ENCODE assay signal across 19 cellular contexts in genomic region chr4:24560770-24561415, GRCh38. TPM values are rescaled to one million over a fixed set of nuclear protein-coding genes. Genes with fewer than 3 reads are reported as not detected.
DNase-seq lines count a peak whose midpoint lies in the region; FAIRE-seq and TF ChIP-seq lines count a peak whose summit lies in the region.
"Had no signal": no experiment of that assay in that cellular context is flagged by ENCODE, and none has a peak within 500 bp of the region (broad histone marks: within the 10 kb centered on the region; RNA-seq: fewer than 3 reads in every experiment).

No MANE protein-coding gene starts in this region.

- H3K4me2 ChIP-seq in astrocyte (ENCODE audit: low read length), result peak overlapping the region; percentile 29
- no peak overlapping the region for H3K4me2 ChIP-seq in osteoblast (ENCODE audit: insufficient read depth, low read length)

- H3K9me3 Mint-ChIP-seq in HFFc6 (peaks cover 4% of the 10 kb centered on the region; the same call in 1 of the 2 replicates), astrocyte (ENCODE audit: unreplicated experiment) (no peaks in the 10 kb centered on the region)
- peaks cover 2% of the 10 kb centered on the region for H3K9me3 Mint-ChIP-seq in activated CD4-positive, alpha-beta memory T cell treated with anti-CD3 and anti-CD28 coated beads, Interleukin-2, amount 10 ng/mL, durations not matched to agents 7 days and 5 days

- peak; percentile 6 for DNase-seq in NCI-H82 (lab: John Stamatoyannopoulos, UW)
- DNase-seq in NCI-H82 treated with DMSO at 0.1 percent for 48 hours (lab: John Stamatoyannopoulos, UW; ENCODE audit: unreplicated experiment), result no peak
- peak; percentile 74 for DNase-seq in HFFc6
- DNase-seq in astrocyte (ENCODE audit: low read depth), result peak; percentile 64
- DNase-seq in osteoblast (ENCODE audit: insufficient read length, low spot score, missing footprints), result peak; percentile 43
- no peak for DNase-seq in G401 (ENCODE audit: low spot score)
- DNase-seq in SHP77 treated with DMSO at 0.1 percent for 48 hours (lab: John Stamatoyannopoulos, UW), result no peak
- DNase-seq in activated CD4-positive, alpha-beta memory T cell treated with anti-CD3 and anti-CD28 coated beads, Interleukin-2, amount 10 ng/mL, durations not matched to agents 7 days and 5 days, result no peak
- DNase-seq: ACHN; activated B cell treated with CpG ODN at 0.5 μM for 24 hours; amniotic stem cell; CD8-positive, alpha-beta memory T cell; cerebellar nuclear complex; NK-92 treated with Interleukin-12 subunit alpha and Interleukin-12 subunit beta, amount 100 ng/mL, for 24 hours; stimulated activated naive CD4-positive, alpha-beta T cell treated with Interleukin-2 at 50 U/mL for 16 hours; upper lobe of left lung had no signal

- peak overlapping the region; percentile 78 for H3K27ac Mint-ChIP-seq in HFFc6
- H3K27ac Mint-ChIP-seq in astrocyte (ENCODE audit: unreplicated experiment), result no peak overlapping the region
- no peak overlapping the region for H3K27ac Mint-ChIP-seq in activated CD4-positive, alpha-beta memory T cell treated with anti-CD3 and anti-CD28 coated beads, Interleukin-2, amount 10 ng/mL, durations not matched to agents 7 days and 5 days
- H3K27ac Mint-ChIP-seq: activated B cell treated with CpG ODN at 0.5 μM for 24 hours; activated T-helper 2 cell treated with anti-CD3 and anti-CD28 coated beads, Interferon-gamma antibody, Interleukin-2, Interleukin-4, amounts not matched to agents 10 μg/mL and 5 μg/mL and 100 μg/mL, durations not matched to agents 14 hours and 24 hours and 36 hours had no signal

- H3K4me3 Mint-ChIP-seq in HFFc6 (no peak overlapping the region), astrocyte (ENCODE audit: unreplicated experiment) (no peak overlapping the region)
- no peak overlapping the region for H3K4me3 Mint-ChIP-seq in activated CD4-positive, alpha-beta memory T cell treated with anti-CD3 and anti-CD28 coated beads, Interleukin-2, amount 10 ng/mL, durations not matched to agents 7 days and 5 days
- H3K4me3 Mint-ChIP-seq: activated B cell treated with CpG ODN at 0.5 μM for 24 hours; CD8-positive, alpha-beta memory T cell had no signal

- H3K27me3 Mint-ChIP-seq in HFFc6 (ENCODE audit: insufficient read depth), result no peaks in the 10 kb centered on the region
- no peaks in the 10 kb centered on the region for H3K27me3 Mint-ChIP-seq in astrocyte (ENCODE audit: low read depth, unreplicated experiment)
- H3K27me3 Mint-ChIP-seq in activated CD4-positive, alpha-beta memory T cell treated with anti-CD3 and anti-CD28 coated beads, Interleukin-2, amount 10 ng/mL, durations not matched to agents 7 days and 5 days, result no peaks in the 10 kb centered on the region
- H3K27me3 Mint-ChIP-seq: activated B cell treated with CpG ODN at 0.5 μM for 24 hours; CD8-positive, alpha-beta memory T cell had no signal

- H3K9ac ChIP-seq in astrocyte (ENCODE audit: low read length), result no peak overlapping the region

- CTCF ChIA-PET in activated CD4-positive, alpha-beta memory T cell treated with anti-CD3 and anti-CD28 coated beads, Interleukin-2, amount 10 ng/mL, durations not matched to agents 7 days and 5 days (lab: Charles Lee), result interaction anchor here (3.4 kb wide), 1 partner anchor 10 kb away, joined by 15 read pairs; no protein-coding TSS in a partner anchor

- no peaks in the 10 kb centered on the region for H3K27me3 ChIP-seq in astrocyte (ENCODE audit: insufficient read depth, low read length)
- no peaks in the 10 kb centered on the region for H3K27me3 ChIP-seq in osteoblast (ENCODE audit: insufficient read depth, low read length)
- H3K27me3 ChIP-seq: neutrophil, right atrium auricular region, upper lobe of left lung had no signal

- H3K36me3 ChIP-seq in astrocyte (ENCODE audit: insufficient read depth, low read length) (peaks cover 7% of the 10 kb centered on the region), osteoblast (ENCODE audit: insufficient read depth, low read length) (peaks cover 12% of the 10 kb centered on the region)

- no peak for TF ChIP-seq CTCF in HFFc6 (IDR thresholded peaks at IDR 0.05)
- TF ChIP-seq CTCF in astrocyte (IDR thresholded peaks at IDR 0.05; ENCODE audit: insufficient read depth, low read depth, low read length), result no peak
- TF ChIP-seq CTCF in osteoblast (IDR thresholded peaks at IDR 0.05; ENCODE audit: extremely low read depth, low read depth, low read length), result no peak

- no peak for FAIRE-seq in astrocyte (lab: Jason Lieb, UNC)

- H3K79me2 ChIP-seq in astrocyte (ENCODE audit: insufficient read depth, low read length) (peaks cover 100% of the 10 kb centered on the region), osteoblast (ENCODE audit: insufficient read depth, low read length) (peaks cover 97% of the 10 kb centered on the region)

- POLR2A ChIA-PET in activated CD4-positive, alpha-beta memory T cell treated with anti-CD3 and anti-CD28 coated beads, Interleukin-2, amount 10 ng/mL, durations not matched to agents 7 days and 5 days (lab: Charles Lee), result interaction anchor here (1.2 to 2.4 kb wide), 2 partner anchors 12 to 24 kb away, joined by 3 to 7 read pairs; partner anchors contain the start of gene DHX15

- no peaks in the 10 kb centered on the region for H3K9me3 ChIP-seq in astrocyte (ENCODE audit: insufficient read depth, low read depth, low read length)
- H3K9me3 ChIP-seq in osteoblast (ENCODE audit: low read depth, low read length), result no peaks in the 10 kb centered on the region
- H3K9me3 ChIP-seq: neutrophil, right atrium auricular region, upper lobe of left lung had no signal

- no peak overlapping the region for H3K27ac ChIP-seq in astrocyte (ENCODE audit: low read depth, low read length)
- no peak overlapping the region for H3K27ac ChIP-seq in osteoblast (ENCODE audit: low read depth, low read length)
- H3K27ac ChIP-seq: neutrophil, right atrium auricular region, upper lobe of left lung had no signal

- H3K36me3 Mint-ChIP-seq in HFFc6 (ENCODE audit: low read depth) (peaks cover 32% of the 10 kb centered on the region), astrocyte (ENCODE audit: low read depth, unreplicated experiment) (peaks cover 4% of the 10 kb centered on the region)
- H3K36me3 Mint-ChIP-seq in activated CD4-positive, alpha-beta memory T cell treated with anti-CD3 and anti-CD28 coated beads, Interleukin-2, amount 10 ng/mL, durations not matched to agents 7 days and 5 days (ENCODE audit: low read depth), result peaks cover 73% of the 10 kb centered on the region

- no peak overlapping the region for H3K4me3 ChIP-seq in astrocyte (ENCODE audit: insufficient read depth, low read depth, low read length)
- H3K4me3 ChIP-seq in osteoblast (ENCODE audit: insufficient read depth, low read length), result no peak overlapping the region
- H3K4me3 ChIP-seq: right atrium auricular region, upper lobe of left lung had no signal

- H3K4me1 Mint-ChIP-seq in HFFc6 (ENCODE audit: low read depth) (peaks cover 88% of the 10 kb centered on the region), astrocyte (ENCODE audit: low read depth, unreplicated experiment) (peaks cover 46% of the 10 kb centered on the region)
- H3K4me1 Mint-ChIP-seq in activated CD4-positive, alpha-beta memory T cell treated with anti-CD3 and anti-CD28 coated beads, Interleukin-2, amount 10 ng/mL, durations not matched to agents 7 days and 5 days, result peaks cover 70% of the 10 kb centered on the region

- H4K20me1 ChIP-seq in astrocyte (ENCODE audit: insufficient read depth, low read length) (peaks cover 96% of the 10 kb centered on the region), osteoblast (ENCODE audit: insufficient read depth, low read length) (peaks cover 87% of the 10 kb centered on the region)

- in situ Hi-C loops in G401 (cut with HindIII; ENCODE audit: low sequenced_read_pairs), result no loop called here

- no peak overlapping the region for H2AFZ ChIP-seq in astrocyte (ENCODE audit: low read depth, low read length)
- H2AFZ ChIP-seq in osteoblast (ENCODE audit: low read length), result no peak overlapping the region

- peaks cover 38% of the 10 kb centered on the region for H3K4me1 ChIP-seq in astrocyte (ENCODE audit: insufficient read depth, low read length)
- peaks cover 45% of the 10 kb centered on the region for H3K4me1 ChIP-seq in osteoblast (ENCODE audit: insufficient read depth, low read length)

RNA-seq across cellular contexts. Expression of gene DHX15, which starts 23.5 kb away (rescaled TPM):
- 100 to 1,000 TPM in 5 of 6 experiments, 10 to 100 TPM in 1; 98.9 to 117 (median 110) TPM for total RNA-seq in HFFc6 (2021; fragmentation: NEBNext Ultra II Directional; extraction: Animal tissue kit (Norgen Biotek cat#: 25700))
- total RNA-seq in astrocyte, result 116 and 130 TPM in 2 replicates
- total RNA-seq in osteoblast, result 107 and 109 TPM in 2 replicates
- 222 and 251 TPM in 2 replicates for total RNA-seq in G401 (2014; rRNA removed; shearing (Covaris generic))
- total RNA-seq in activated CD4-positive, alpha-beta memory T cell treated with anti-CD3 and anti-CD28 coated beads, Interleukin-2, amount 10 ng/mL, durations not matched to agents 7 days and 5 days, result 100 to 1,000 TPM; 150 TPM

Comparison
In these comparisons a context has a peak if more than half of its experiments do, and no peak if none do; other contexts are left out.
1. DNase-seq: peak in NCI-H82 (single experiment), HFFc6 (single experiment), astrocyte (single experiment) and osteoblast (single experiment); none in NCI-H82 treated with DMSO at 0.1 percent for 48 hours (single experiment), G401 (single experiment), SHP77 treated with DMSO at 0.1 percent for 48 hours (single experiment) and activated CD4-positive, alpha-beta memory T cell treated with anti-CD3 and anti-CD28 coated beads, Interleukin-2, amount 10 ng/mL, durations not matched to agents 7 days and 5 days (single experiment).